In genomic region chr12:47551426-47551851, GRCh38 we compare ENCODE assay signal across 14 cellular contexts.
DNase-seq lines count a peak whose midpoint lies in the region; ATAC-seq and TF ChIP-seq lines count a peak whose summit lies in the region.
"Had no signal": no experiment of that assay in that cellular context is flagged by ENCODE, and none has a peak within 500 bp of the region (broad histone marks: within the 10 kb centered on the region; RNA-seq: fewer than 3 reads in every experiment).

No MANE protein-coding gene starts in this region.

- intact Hi-C loops in right lobe of liver (cut with DNase I), result no loop called here

- H3K9me3 Mint-ChIP-seq in activated CD8-positive, alpha-beta T cell treated with anti-CD3 and anti-CD28 coated beads, Interleukin-2, amount 10 ng/mL, durations not matched to agents 7 days and 5 days (ENCODE audit: insufficient read depth), result peaks cover 16% of the 10 kb centered on the region

- ATAC-seq in right lobe of liver, result peak; percentile 17 to 46 (median 32)
- no peak for ATAC-seq in activated CD8-positive, alpha-beta T cell treated with anti-CD3 and anti-CD28 coated beads, Interleukin-2, amount 10 ng/mL, durations not matched to agents 7 days and 5 days

- no peaks in the 10 kb centered on the region for H3K36me3 ChIP-seq in right lobe of liver
- no peaks in the 10 kb centered on the region for H3K36me3 ChIP-seq in MG63
- H3K36me3 ChIP-seq: neural progenitor cell, WERI-Rb-1 had no signal

- no peak overlapping the region for H3K4me3 Mint-ChIP-seq in activated CD8-positive, alpha-beta T cell treated with anti-CD3 and anti-CD28 coated beads, Interleukin-2, amount 10 ng/mL, durations not matched to agents 7 days and 5 days
- H3K4me3 Mint-ChIP-seq: B cell, neural progenitor cell had no signal

- CTCF ChIA-PET in activated CD8-positive, alpha-beta T cell treated with anti-CD3 and anti-CD28 coated beads, Interleukin-2, amount 10 ng/mL, durations not matched to agents 7 days and 5 days (lab: Charles Lee), result no interaction called here

- POLR2A ChIA-PET in activated CD8-positive, alpha-beta T cell treated with anti-CD3 and anti-CD28 coated beads, Interleukin-2, amount 10 ng/mL, durations not matched to agents 7 days and 5 days (lab: Charles Lee), result no interaction called here

- H3K4me3 ChIP-seq in HFF-Myc (replicated peaks; ENCODE audit: low read depth, low read length) (no peak overlapping the region), epithelial cell of esophagus (ENCODE audit: low read length) (no peak overlapping the region), right lobe of liver (no peak overlapping the region), MG63 (no peak overlapping the region)
- H3K4me3 ChIP-seq: neural progenitor cell had no signal

- H3K4me1 ChIP-seq in right lobe of liver, result no peaks in the 10 kb centered on the region

- H3K27ac ChIP-seq in right lobe of liver, result no peak overlapping the region
- H3K27ac ChIP-seq: neural progenitor cell, WERI-Rb-1 had no signal

- H3K27me3 ChIP-seq in right lobe of liver (no peaks in the 10 kb centered on the region), MG63 (no peaks in the 10 kb centered on the region)
- H3K27me3 ChIP-seq: neural progenitor cell had no signal

- WGBS in right lobe of liver (ENCODE audit: insufficient coverage, low coverage, low lambda C conversion rate, missing lambda C conversion rate), result 56% methylated on average over 3 of the region's 3 CpGs

- H3K9me3 ChIP-seq in right lobe of liver (no peaks in the 10 kb centered on the region), MG63 (peaks cover 21% of the 10 kb centered on the region)

- no peaks in the 10 kb centered on the region for H3K27me3 Mint-ChIP-seq in activated CD8-positive, alpha-beta T cell treated with anti-CD3 and anti-CD28 coated beads, Interleukin-2, amount 10 ng/mL, durations not matched to agents 7 days and 5 days (ENCODE audit: low read depth)

- TF ChIP-seq CTCF in HFF-Myc (IDR thresholded peaks at IDR 0.05; ENCODE audit: low read depth, low read length, missing control alignments), result no peak
- no peak for TF ChIP-seq CTCF in epithelial cell of esophagus (IDR thresholded peaks at IDR 0.05; ENCODE audit: insufficient read depth, low read depth, low read length, missing control alignments)
- no peak for TF ChIP-seq CTCF in right lobe of liver (IDR thresholded peaks at IDR 0.05)

- DNase-seq in AG08395 (ENCODE audit: low spot score) (peak; percentile 56), HFF-Myc (ENCODE audit: extremely low read depth, low read depth) (peak; percentile 49), epithelial cell of esophagus (ENCODE audit: low read depth) (peak; percentile 50), right lobe of liver (no peak), putamen (ENCODE audit: low spot score) (no peak), NCI-H748 (lab: John Stamatoyannopoulos, UW; ENCODE audit: unreplicated experiment) (no peak), MG63 (no peak)
- DNase-seq in activated CD8-positive, alpha-beta T cell treated with anti-CD3 and anti-CD28 coated beads, Interleukin-2, amount 10 ng/mL, durations not matched to agents 7 days and 5 days, result no peak
- DNase-seq: aorta, NCI-H2107, SIG-M5, WERI-Rb-1 had no signal

- peaks cover 14% of the 10 kb centered on the region for H3K4me1 Mint-ChIP-seq in activated CD8-positive, alpha-beta T cell treated with anti-CD3 and anti-CD28 coated beads, Interleukin-2, amount 10 ng/mL, durations not matched to agents 7 days and 5 days (ENCODE audit: low read depth)
- H3K4me1 Mint-ChIP-seq: B cell, neural progenitor cell had no signal

- H3K27ac Mint-ChIP-seq in activated CD8-positive, alpha-beta T cell treated with anti-CD3 and anti-CD28 coated beads, Interleukin-2, amount 10 ng/mL, durations not matched to agents 7 days and 5 days, result no peak overlapping the region
- H3K27ac Mint-ChIP-seq: B cell, neural progenitor cell had no signal

- no peak for TF ChIP-seq POLR2A in right lobe of liver (IDR thresholded peaks at IDR 0.05)

- H3K36me3 Mint-ChIP-seq in activated CD8-positive, alpha-beta T cell treated with anti-CD3 and anti-CD28 coated beads, Interleukin-2, amount 10 ng/mL, durations not matched to agents 7 days and 5 days (ENCODE audit: low read depth), result peaks cover 9% of the 10 kb centered on the region
- H3K36me3 Mint-ChIP-seq: neural progenitor cell had no signal

Comparison
In these comparisons a context has a peak if more than half of its experiments do, and no peak if none do; other contexts are left out.
1. DNase-seq: peak in AG08395 (single experiment), HFF-Myc (single experiment) and epithelial cell of esophagus (single experiment); none in right lobe of liver (0 of 3), activated CD8-positive, alpha-beta T cell treated with anti-CD3 and anti-CD28 coated beads, Interleukin-2, amount 10 ng/mL, durations not matched to agents 7 days and 5 days (single experiment), putamen (single experiment), NCI-H748 (single experiment) and MG63 (single experiment).